In the genomic region with DNA sequence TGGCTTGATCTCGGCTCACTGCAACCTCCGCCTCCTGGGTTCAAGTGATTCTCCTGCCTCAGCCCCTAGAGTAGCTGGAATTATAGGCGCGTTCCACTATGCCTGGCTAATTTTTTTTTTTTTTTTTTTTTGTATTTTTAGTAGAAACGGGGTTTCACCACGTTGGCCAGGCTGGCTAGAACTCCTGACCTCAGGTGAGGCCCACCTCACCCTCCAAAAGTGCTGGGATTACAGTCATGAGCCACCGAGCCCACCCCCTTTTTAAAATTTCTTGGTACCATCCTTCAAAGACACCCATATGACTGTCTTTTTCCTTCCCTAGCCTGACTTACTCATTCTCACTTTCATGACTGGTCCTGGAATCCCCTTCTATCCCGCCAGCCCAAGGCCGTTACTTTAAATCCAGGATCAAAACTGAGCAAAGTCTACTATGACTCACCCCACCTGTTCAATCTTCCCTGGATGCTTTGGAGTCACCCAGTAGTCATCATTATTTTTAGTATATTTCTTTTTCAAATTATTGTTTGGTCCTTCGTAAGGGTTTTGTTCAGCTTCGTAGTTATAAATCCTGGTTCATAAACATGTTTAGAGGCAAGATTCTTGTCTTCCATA, we compare ENCODE assay signal across 1 cellular context.
TF ChIP-seq lines count a peak whose summit lies in the region.

No MANE protein-coding gene starts in this region.

TF ChIP-seq in HEK293, 187 proteins besides CTCF, POLR2A, EP300 and RAD21:
- no peak for TF ChIP-seq ZNF2 (tag by site-specific recombination; IDR thresholded peaks at IDR 0.05)
- TF ChIP-seq SCRT2 (tag by site-specific recombination; IDR thresholded peaks at IDR 0.05): peak; percentile 81
- TF ChIP-seq, protein P1, sequence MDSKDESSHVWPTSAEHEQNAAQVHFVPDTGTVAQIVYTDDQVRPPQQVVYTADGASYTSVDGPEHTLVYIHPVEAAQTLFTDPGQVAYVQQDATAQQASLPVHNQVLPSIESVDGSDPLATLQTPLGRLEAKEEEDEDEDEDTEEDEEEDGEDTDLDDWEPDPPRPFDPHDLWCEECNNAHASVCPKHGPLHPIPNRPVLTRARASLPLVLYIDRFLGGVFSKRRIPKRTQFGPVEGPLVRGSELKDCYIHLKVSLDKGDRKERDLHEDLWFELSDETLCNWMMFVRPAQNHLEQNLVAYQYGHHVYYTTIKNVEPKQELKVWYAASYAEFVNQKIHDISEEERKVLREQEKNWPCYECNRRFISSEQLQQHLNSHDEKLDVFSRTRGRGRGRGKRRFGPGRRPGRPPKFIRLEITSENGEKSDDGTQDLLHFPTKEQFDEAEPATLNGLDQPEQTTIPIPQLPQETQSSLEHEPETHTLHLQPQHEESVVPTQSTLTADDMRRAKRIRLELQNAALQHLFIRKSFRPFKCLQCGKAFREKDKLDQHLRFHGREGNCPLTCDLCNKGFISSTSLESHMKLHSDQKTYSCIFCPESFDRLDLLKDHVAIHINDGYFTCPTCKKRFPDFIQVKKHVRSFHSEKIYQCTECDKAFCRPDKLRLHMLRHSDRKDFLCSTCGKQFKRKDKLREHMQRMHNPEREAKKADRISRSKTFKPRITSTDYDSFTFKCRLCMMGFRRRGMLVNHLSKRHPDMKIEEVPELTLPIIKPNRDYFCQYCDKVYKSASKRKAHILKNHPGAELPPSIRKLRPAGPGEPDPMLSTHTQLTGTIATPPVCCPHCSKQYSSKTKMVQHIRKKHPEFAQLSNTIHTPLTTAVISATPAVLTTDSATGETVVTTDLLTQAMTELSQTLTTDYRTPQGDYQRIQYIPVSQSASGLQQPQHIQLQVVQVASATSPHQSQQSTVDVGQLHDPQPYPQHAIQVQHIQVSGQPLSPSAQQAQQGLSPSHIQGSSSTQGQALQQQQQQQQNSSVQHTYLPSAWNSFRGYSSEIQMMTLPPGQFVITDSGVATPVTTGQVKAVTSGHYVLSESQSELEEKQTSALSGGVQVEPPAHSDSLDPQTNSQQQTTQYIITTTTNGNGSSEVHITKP (tag by site-specific recombination; IDR thresholded peaks at IDR 0.05): peak; percentile 76
